13 cellular contexts compared by ENCODE assay signal in the genomic region with DNA sequence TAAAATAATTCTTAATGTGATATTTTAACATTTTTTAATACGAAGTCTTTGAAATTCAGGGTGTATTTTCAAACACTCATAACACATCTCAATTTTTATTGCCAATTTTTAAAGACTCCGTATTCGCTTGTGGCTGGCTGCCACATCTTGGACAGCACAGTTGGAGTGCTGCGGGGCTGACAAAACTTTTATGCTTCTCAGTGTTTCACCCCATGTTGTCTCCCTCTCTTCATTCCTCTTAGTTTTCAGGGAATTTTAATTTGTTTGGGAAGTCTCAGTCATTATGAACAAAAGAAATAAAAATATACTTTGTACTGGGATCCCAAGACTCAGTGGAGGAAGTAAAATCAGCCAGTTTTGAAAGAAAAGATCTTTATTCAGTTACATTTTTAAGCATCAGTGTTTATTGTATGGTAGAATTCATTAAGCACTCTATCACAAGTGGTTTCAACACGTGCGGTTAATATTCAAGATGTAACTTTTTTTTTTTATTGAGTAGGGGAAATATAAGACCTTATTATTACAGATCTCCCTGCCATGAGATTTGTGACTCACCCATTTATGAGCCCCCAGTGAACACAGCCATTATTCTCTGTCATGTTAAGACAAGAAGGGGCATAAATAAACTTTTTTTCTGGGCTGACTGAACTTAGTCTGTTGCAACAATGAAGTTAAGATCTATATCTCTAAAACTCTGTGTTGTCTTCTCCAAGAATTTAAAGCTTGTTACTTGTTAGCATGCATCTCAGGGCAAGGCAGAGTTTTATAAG. TPM values are rescaled to one million over a fixed set of nuclear protein-coding genes. Genes with fewer than 3 reads are reported as not detected.
DNase-seq lines count a peak whose midpoint lies in the region; ATAC-seq and TF ChIP-seq lines count a peak whose summit lies in the region.
"Had no signal": no experiment of that assay in that cellular context is flagged by ENCODE, and none has a peak within 500 bp of the region (broad histone marks: within the 10 kb centered on the region; RNA-seq: fewer than 3 reads in every experiment).

No MANE protein-coding gene starts in this region.

- no peak overlapping the region for H3K14ac ChIP-seq in mesenchymal stem cell (ENCODE audit: low read length in 2 of 2)

- H3K4me1 ChIP-seq in mesenchymal stem cell (ENCODE audit: control insufficient read depth, insufficient read depth, low read depth, low read length) (no peaks in the 10 kb centered on the region), tibial nerve (peaks cover 0 to 80% (median 28%) of the 10 kb centered on the region in 4 donors)

- no peak overlapping the region for H3K23ac ChIP-seq in mesenchymal stem cell (ENCODE audit: low read length in 2 of 2)

- TF ChIP-seq CTCF in brain (conservative IDR thresholded peaks at IDR 0.05) (no peak), tibial nerve (IDR thresholded peaks at IDR 0.05) (no peak), brain microvascular endothelial cell (IDR thresholded peaks at IDR 0.05; ENCODE audit: low read depth, low read length, missing control alignments) (no peak)

- no peak overlapping the region for H3K4ac ChIP-seq in mesenchymal stem cell (ENCODE audit: low read depth in 1 of 2, low read length in 2 of 2)

- H3K36me3 Mint-ChIP-seq in brain: peaks cover 5% of the 10 kb centered on the region

- peak overlapping the region in 3 of 5 experiments; percentile 80 to 90 (median 81) for H3K27ac Mint-ChIP-seq in brain
- H3K27ac Mint-ChIP-seq: activated CD4-positive, alpha-beta memory T cell treated with anti-CD3 and anti-CD28 coated beads for 36 hours; activated naive CD8-positive, alpha-beta T cell treated with anti-CD3 and anti-CD28 coated beads for 36 hours; T-cell had no signal

- H2BK5ac ChIP-seq in mesenchymal stem cell (ENCODE audit: low read depth, low read length, poor library complexity, severe bottlenecking): no peak overlapping the region

- H3K27me3 Mint-ChIP-seq in brain: no peaks in the 10 kb centered on the region
- H3K27me3 Mint-ChIP-seq: activated CD4-positive, alpha-beta memory T cell treated with anti-CD3 and anti-CD28 coated beads for 36 hours; activated naive CD8-positive, alpha-beta T cell treated with anti-CD3 and anti-CD28 coated beads for 36 hours; T-cell had no signal

- no peak overlapping the region for H2AFZ ChIP-seq in mesenchymal stem cell (ENCODE audit: low read depth, low read length)

- H3K4me1 Mint-ChIP-seq in brain: peaks cover 55% of the 10 kb centered on the region

- H2BK15ac ChIP-seq in mesenchymal stem cell (ENCODE audit: low read depth, poor library complexity, severe bottlenecking): no peak overlapping the region

- no peaks in the 10 kb centered on the region for H3K36me3 ChIP-seq in mesenchymal stem cell (ENCODE audit: control insufficient read depth in 1 of 2, insufficient read depth in 2 of 2, low read depth in 1 of 2, low read length in 2 of 2)
- H3K36me3 ChIP-seq in tibial nerve: no peaks in the 10 kb centered on the region
- H3K36me3 ChIP-seq in brain microvascular endothelial cell (replicated peaks): no peaks in the 10 kb centered on the region

- H2AK5ac ChIP-seq in mesenchymal stem cell (ENCODE audit: low read length, severe bottlenecking): no peak overlapping the region

- peak overlapping the region in 3 of 5 experiments; percentile 19 to 29 (median 22) for H3K4me3 Mint-ChIP-seq in brain
- H3K4me3 Mint-ChIP-seq: activated CD4-positive, alpha-beta memory T cell treated with anti-CD3 and anti-CD28 coated beads for 36 hours; activated naive CD8-positive, alpha-beta T cell treated with anti-CD3 and anti-CD28 coated beads for 36 hours; T-cell had no signal

- H3K79me1 ChIP-seq in mesenchymal stem cell (replicated peaks; ENCODE audit: low read length, poor library complexity, severe bottlenecking): peaks cover 27% of the 10 kb centered on the region

- peak in 1 of 2 donors; percentile 7 for TF ChIP-seq EP300 in tibial nerve (IDR thresholded peaks at IDR 0.05)

- peaks cover 0 to 2% (median 0%) of the 10 kb centered on the region in 5 experiments for H3K9me3 Mint-ChIP-seq in brain
- H3K9me3 Mint-ChIP-seq: activated CD4-positive, alpha-beta memory T cell treated with anti-CD3 and anti-CD28 coated beads for 36 hours; T-cell had no signal

- 97% methylated on average over 4 of the region's 6 CpGs for WGBS in mesenchymal stem cell
- WGBS in tibial nerve, 2 donors: 15 to 27% methylated on average over 6 of the region's 6 CpGs

- DNase-seq in SIG-M5 treated with dmso at 0.1 percent for 504 hours (lab: John Stamatoyannopoulos, UW; ENCODE audit: unreplicated experiment): peak; percentile 20
- no peak for DNase-seq in SIG-M5 (lab: John Stamatoyannopoulos, UW)
- no peak for DNase-seq in mesenchymal stem cell
- DNase-seq in tibial nerve (ENCODE audit: low spot score in 2 of 2): no peak
- no peak for DNase-seq in activated effector memory CD4-positive, alpha-beta T cell treated with anti-CD3 and anti-CD28 coated beads, Interleukin-2, amount 50 U/mL, for 16 hours
- no peak for DNase-seq in brain microvascular endothelial cell
- DNase-seq: activated CD4-positive, alpha-beta memory T cell treated with anti-CD3 and anti-CD28 coated beads for 36 hours; activated naive CD8-positive, alpha-beta T cell treated with anti-CD3 and anti-CD28 coated beads for 36 hours; stimulated activated naive CD4-positive, alpha-beta T cell treated with Interleukin-2 at 50 U/mL for 16 hours; T-cell had no signal

- no peak overlapping the region for H4K91ac ChIP-seq in mesenchymal stem cell (ENCODE audit: low read length)

- in situ Hi-C loops in brain microvascular endothelial cell (cut with HindIII; ENCODE audit: low pct_ligation_motif_present, low sequenced_read_pairs): no loop called here

- H3K9ac ChIP-seq in mesenchymal stem cell (ENCODE audit: low read length): peak overlapping the region; percentile 55

- no peak for ATAC-seq in GM21390 (IDR thresholded peaks at IDR 0.05; ENCODE audit: unreplicated experiment)
- ATAC-seq: T-cell had no signal

- peak overlapping the region in 1 of 2 experiments; percentile 16 for H3K4me3 ChIP-seq in mesenchymal stem cell (ENCODE audit: insufficient read depth in 1 of 2, low read depth in 1 of 2, low read length in 2 of 2)
- H3K4me3 ChIP-seq in tibial nerve: no peak overlapping the region
- no peak overlapping the region for H3K4me3 ChIP-seq in brain microvascular endothelial cell (ENCODE audit: low read depth, low read length)

- H3K9me3 ChIP-seq in mesenchymal stem cell (ENCODE audit: control insufficient read depth, low read length): no peaks in the 10 kb centered on the region
- no peaks in the 10 kb centered on the region for H3K9me3 ChIP-seq in tibial nerve

- no peak overlapping the region for H2BK12ac ChIP-seq in mesenchymal stem cell (ENCODE audit: low read length in 2 of 2)

- no peak overlapping the region for H3K4me2 ChIP-seq in mesenchymal stem cell (ENCODE audit: low read length, poor library complexity, severe bottlenecking)

- no peak overlapping the region for H2BK120ac ChIP-seq in mesenchymal stem cell (ENCODE audit: low read depth, low read length)

- no peak overlapping the region for H4K8ac ChIP-seq in mesenchymal stem cell (ENCODE audit: low read length)

- no peaks in the 10 kb centered on the region for H3K27me3 ChIP-seq in mesenchymal stem cell (ENCODE audit: control insufficient read depth in 1 of 2, insufficient read depth in 1 of 2, low read length in 2 of 2)
- H3K27me3 ChIP-seq in tibial nerve: no peaks in the 10 kb centered on the region
- no peaks in the 10 kb centered on the region for H3K27me3 ChIP-seq in brain microvascular endothelial cell (replicated peaks)

- no peak overlapping the region for H3K18ac ChIP-seq in mesenchymal stem cell (ENCODE audit: low read depth in 1 of 2, low read length in 2 of 2)

- H3K27ac ChIP-seq in mesenchymal stem cell (ENCODE audit: low read length, poor library complexity, severe bottlenecking) (no peak overlapping the region), tibial nerve (peak overlapping the region; percentile 33 to 91 (median 62)), brain microvascular endothelial cell (no peak overlapping the region)

- no peak for TF ChIP-seq POLR2A in tibial nerve (IDR thresholded peaks at IDR 0.05)

RNA-seq across cellular contexts. Expression of a gene that starts 26.8 kb away (rescaled TPM):
- 6.8 TPM for polyA plus RNA-seq in brain (ENCODE audit: insufficient read depth, low read depth, low replicate concordance)
- 6.0 TPM for polyA plus RNA-seq in mesenchymal stem cell (2013, experiment 1 of 2)
- polyA plus RNA-seq in mesenchymal stem cell (2013, experiment 2 of 2): 5.4 TPM
- 10 to 100 TPM; 34.5 to 87.2 (median 60.1) TPM for total RNA-seq in tibial nerve

RNA-seq across cellular contexts. Expression of a gene that starts 55.0 kb away (rescaled TPM):
- polyA plus RNA-seq in brain (ENCODE audit: insufficient read depth, low read depth, low replicate concordance): not detected
- polyA plus RNA-seq in mesenchymal stem cell (2013, experiment 1 of 2): not detected
- polyA plus RNA-seq in mesenchymal stem cell (2013, experiment 2 of 2): not detected
- total RNA-seq in tibial nerve: not detected
- total RNA-seq: A172; activated CD4-positive, alpha-beta memory T cell treated with anti-CD3 and anti-CD28 coated beads for 36 hours; activated naive CD8-positive, alpha-beta T cell treated with anti-CD3 and anti-CD28 coated beads for 36 hours; T-cell had no signal

Comparison
In these comparisons a context has a peak if more than half of its experiments do, and no peak if none do; other contexts are left out.
1. H3K27ac ChIP-seq: peak in tibial nerve (4 of 4); none in mesenchymal stem cell (single experiment) and brain microvascular endothelial cell (single experiment).